In genomic region chr2:177264209-177264538, GRCh38 we compare ENCODE assay signal across 8 cellular contexts. TPM values are rescaled to one million over a fixed set of nuclear protein-coding genes. Genes with fewer than 3 reads are reported as not detected.
DNase-seq lines count a peak whose midpoint lies in the region; ATAC-seq, FAIRE-seq and TF ChIP-seq lines count a peak whose summit lies in the region.

No MANE protein-coding gene starts in this region.

- H3K27me3 Mint-ChIP-seq in T-helper 17 cell, result no peaks in the 10 kb centered on the region

- no peaks in the 10 kb centered on the region for H3K27me3 ChIP-seq in pancreas

- H3K4me3 ChIP-seq in fibroblast of pulmonary artery (replicated peaks; ENCODE audit: low read depth, low read length) (peak overlapping the region; percentile 80), pancreas (peak overlapping the region; percentile 85 to 99 (median 95))

- H3K27ac Mint-ChIP-seq in T-helper 17 cell, result no peak overlapping the region

- intact Hi-C loops in pancreas (cut with DNase I), result loop anchor here in 1 of 3 donors (5.0 to 10.0 kb wide), 2 partner anchors 52 to 99 kb away; partner anchors contain the start of gene HNRNPA3

- H3K4me3 Mint-ChIP-seq in T-helper 17 cell, result peak overlapping the region; percentile 96

- FAIRE-seq in pancreas (lab: Jason Lieb, UNC), result no peak

- H3K36me3 ChIP-seq in pancreas, result no peaks in the 10 kb centered on the region

- H3K36me3 Mint-ChIP-seq in T-helper 17 cell (ENCODE audit: low read depth), result no peaks in the 10 kb centered on the region

- ATAC-seq in HG02588 (IDR thresholded peaks at IDR 0.05; ENCODE audit: unreplicated experiment) (peak; percentile 19), T-helper 17 cell (no peak), pancreas (peak; percentile 3 to 48 (median 18))

- peak; percentile 66 for DNase-seq in NK-92 treated with Interleukin-12 subunit alpha and Interleukin-12 subunit beta, amount 100 ng/mL, for 24 hours (lab: John Stamatoyannopoulos, UW)
- DNase-seq in NK-92 (lab: John Stamatoyannopoulos, UW; ENCODE audit: unreplicated experiment), result no peak
- DNase-seq in T-helper 17 cell, result peak in 2 of 3 donors; percentile 26 to 29
- DNase-seq in fibroblast of pulmonary artery (ENCODE audit: low read depth), result no peak
- DNase-seq in pancreas, result peak in 4 of 6 donors; percentile 45 to 86 (median 76)
- no peak for DNase-seq in GM19240 (ENCODE audit: insufficient read length, low spot score)
- no peak for DNase-seq in NCI-H1092 treated with DMSO at 0.1 percent for 48 hours (lab: John Stamatoyannopoulos, UW)

- WGBS in pancreas, 2 donors, result 0 to 1% methylated on average over 12 to 39 of the region's 39 CpGs

- TF ChIP-seq CTCF in fibroblast of pulmonary artery (IDR thresholded peaks at IDR 0.05; ENCODE audit: low read length, missing control alignments), result no peak
- no peak for TF ChIP-seq CTCF in pancreas (IDR thresholded peaks at IDR 0.05)

- peaks cover 37% of the 10 kb centered on the region for H3K4me1 Mint-ChIP-seq in T-helper 17 cell

- H3K9me3 ChIP-seq in T-helper 17 cell (ENCODE audit: control insufficient read depth, low read length, poor library complexity, severe bottlenecking) (no peaks in the 10 kb centered on the region), pancreas (no peaks in the 10 kb centered on the region)

- H3K4me1 ChIP-seq in pancreas, result peaks cover 27 to 39% (median 29%) of the 10 kb centered on the region in 3 donors

- H3K27ac ChIP-seq in pancreas, result peak overlapping the region; percentile 97 to 100 (median 100)

RNA-seq across cellular contexts. Expression of gene NFE2L2, which starts 0.4 kb away (rescaled TPM):
- total RNA-seq in T-helper 17 cell, result 10 to 100 TPM; 58.0 to 65.5 TPM
- total RNA-seq in pancreas, result 10 to 100 TPM; 20.8 to 48.4 (median 31.4) TPM
- polyA plus RNA-seq in pancreas, result 10 to 100 TPM; 22.5 to 33.4 TPM

RNA-seq across cellular contexts. Expression of gene HNRNPA3, which starts 51.6 kb away (rescaled TPM):
- total RNA-seq in T-helper 17 cell, result 100 to 1,000 TPM; 179 to 183 TPM
- total RNA-seq in pancreas, result 10 to 100 TPM; 30.3 to 79.1 (median 65.3) TPM
- polyA plus RNA-seq in pancreas, result 10 to 100 TPM; 87.9 to 96.8 TPM

Comparison
In these comparisons a context has a peak if more than half of its experiments do, and no peak if none do; other contexts are left out.
1. DNase-seq: peak in NK-92 treated with Interleukin-12 subunit alpha and Interleukin-12 subunit beta, amount 100 ng/mL, for 24 hours (single experiment), T-helper 17 cell (2 of 3) and pancreas (4 of 6); none in NK-92 (single experiment), fibroblast of pulmonary artery (single experiment), GM19240 (single experiment) and NCI-H1092 treated with DMSO at 0.1 percent for 48 hours (single experiment).